In the genomic region with DNA sequence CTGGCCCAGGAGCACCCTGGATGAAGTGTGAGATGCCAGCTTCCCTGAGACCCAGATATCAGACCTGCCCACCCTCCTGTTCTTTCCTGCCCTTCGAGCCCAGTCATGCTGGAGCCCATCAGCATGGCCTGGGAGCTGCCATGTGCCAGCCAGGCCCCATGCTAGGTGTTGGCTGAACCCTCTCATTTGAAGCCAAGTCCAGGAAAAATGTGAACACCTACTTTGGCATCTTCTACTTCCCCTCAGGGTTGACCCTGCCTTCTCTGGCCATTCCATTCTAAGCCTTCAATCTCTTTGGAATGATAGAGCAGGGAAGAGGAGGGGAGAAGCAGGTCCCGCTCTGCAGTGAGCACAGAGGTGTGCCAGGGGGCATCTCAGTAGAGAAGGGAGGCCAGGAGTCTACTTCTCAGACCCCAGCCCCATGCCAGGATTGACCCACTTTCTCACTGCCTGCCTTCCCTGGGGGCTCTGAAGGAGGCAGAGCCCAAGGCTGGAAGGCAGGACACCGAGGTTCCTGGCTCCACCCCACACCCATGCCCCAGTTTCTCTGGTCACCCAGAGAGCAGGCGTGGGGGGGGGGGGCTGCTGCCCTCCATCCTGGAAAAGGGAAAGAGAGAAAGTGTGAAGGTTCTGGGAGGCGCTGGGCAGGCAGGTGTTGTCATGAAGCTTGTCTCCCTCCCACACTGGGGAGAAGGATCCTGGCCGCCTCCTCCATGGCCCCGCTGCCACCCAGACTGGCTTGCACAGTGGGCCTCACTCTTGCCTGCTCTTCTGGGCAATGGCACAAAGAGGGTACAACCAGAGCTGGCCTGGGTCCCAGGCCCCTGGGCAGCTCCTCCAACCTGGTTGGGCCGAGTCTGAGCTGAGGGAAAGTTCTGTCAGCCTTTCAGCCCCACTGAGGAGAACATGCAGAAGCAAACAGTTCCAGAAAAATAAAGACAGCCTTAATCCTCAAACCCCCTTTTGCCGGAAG, we compare ENCODE assay signal across 25 cellular contexts. TPM values are rescaled to one million over a fixed set of nuclear protein-coding genes. Genes with fewer than 3 reads are reported as not detected.
A peak's percentile ranks its signal among the peaks of the same experiment; 100 is the strongest.
DNase-seq lines count a peak whose midpoint lies in the region; ATAC-seq and TF ChIP-seq lines count a peak whose summit lies in the region.
"Had no signal": no experiment of that assay in that cellular context is flagged by ENCODE, and none has a peak within 500 bp of the region (broad histone marks: within the 10 kb centered on the region; RNA-seq: fewer than 3 reads in every experiment).

No MANE protein-coding gene starts in this region.

- ATAC-seq in memory B cell (ENCODE audit: low read depth) = no peak
- ATAC-seq: naive thymus-derived CD4-positive, alpha-beta T cell had no signal

- no peak for TF ChIP-seq CTCF in Loucy (conservative IDR thresholded peaks at IDR 0.05; ENCODE audit: low read length)
- TF ChIP-seq CTCF in nephron progenitor cell (IDR thresholded peaks at IDR 0.05) = no peak
- no peak for TF ChIP-seq CTCF in tibial nerve (IDR thresholded peaks at IDR 0.05)

- peak; percentile 59 for DNase-seq in cerebellar cortex (ENCODE audit: low spot score)
- DNase-seq in memory B cell (ENCODE audit: low spot score in 2 of 2) = no peak
- DNase-seq in RPMI8226 = no peak
- DNase-seq in nephron progenitor cell = no peak
- no peak for DNase-seq in tibial nerve (ENCODE audit: low spot score in 2 of 2)
- DNase-seq: activated CD4-positive, alpha-beta T cell treated with anti-CD3 and anti-CD28 coated beads, Interleukin-2, amount 50 U/mL, for 1 hour; activated CD8-positive, alpha-beta memory T cell treated with anti-CD3 and anti-CD28 coated beads, Interleukin-2, amount 50 U/mL, for 48 hours; activated gamma-delta T cell; amniotic stem cell; COR-L47; naive thymus-derived CD4-positive, alpha-beta T cell; NCI-H2081 treated with DMSO at 0.1 percent for 48 hours; NCI-H524 treated with DMSO at 0.1 percent for 48 hours; SHP77 treated with DMSO at 0.1 percent for 48 hours; stimulated activated CD4-positive, alpha-beta T cell treated with anti-CD3 and anti-CD28 coated beads, Interleukin-4, amount 100 ng/mL, for 4 hours; T-helper 1 cell had no signal

- H3K36me3 ChIP-seq in Loucy (ENCODE audit: insufficient read depth, low read length) (no peaks in the 10 kb centered on the region), tibial nerve (peaks cover 0 to 46% (median 8%) of the 10 kb centered on the region in 3 donors)

- H3K4me3 ChIP-seq in Loucy (ENCODE audit: low read length, poor library complexity, severe bottlenecking) = no peak overlapping the region
- H3K4me3 ChIP-seq in tibial nerve = no peak overlapping the region
- H3K4me3 ChIP-seq: hepatocyte, smooth muscle cell had no signal

- H4K20me1 ChIP-seq in Loucy (ENCODE audit: insufficient read depth, low read length, poor library complexity, severe bottlenecking) = peaks cover 29% of the 10 kb centered on the region

- WGBS in tibial nerve, 2 donors = 76 to 83% methylated on average over 8 to 9 of the region's 9 CpGs

- H3K4me1 ChIP-seq in Loucy (ENCODE audit: insufficient read depth, low read length, poor library complexity, severe bottlenecking) (peaks cover 66% of the 10 kb centered on the region), tibial nerve (peaks cover 2 to 99% (median 43%) of the 10 kb centered on the region in 4 donors)

- H3K36me3 Mint-ChIP-seq in memory B cell (peaks cover 5% of the 10 kb centered on the region), nephron progenitor cell (ENCODE audit: low read depth) (peaks cover 9% of the 10 kb centered on the region)

- H3K9ac ChIP-seq in Loucy (ENCODE audit: low read depth, low read length, poor library complexity, severe bottlenecking) = peak overlapping the region; percentile 86
- H3K9ac ChIP-seq: KMS-11 had no signal

- H3K9me3 Mint-ChIP-seq in memory B cell (no peaks in the 10 kb centered on the region), nephron progenitor cell (no peaks in the 10 kb centered on the region)
- H3K9me3 Mint-ChIP-seq: naive thymus-derived CD4-positive, alpha-beta T cell had no signal

- peaks cover 45% of the 10 kb centered on the region for H3K4me1 Mint-ChIP-seq in memory B cell
- H3K4me1 Mint-ChIP-seq in nephron progenitor cell = peaks cover 57% of the 10 kb centered on the region

- peak overlapping the region; percentile 10 for H3K27ac Mint-ChIP-seq in memory B cell
- H3K27ac Mint-ChIP-seq in nephron progenitor cell = no peak overlapping the region

- H3F3A ChIP-seq in Loucy (ENCODE audit: low read depth) = no peaks in the 10 kb centered on the region

- no peaks in the 10 kb centered on the region for H3K27me3 Mint-ChIP-seq in memory B cell
- H3K27me3 Mint-ChIP-seq in nephron progenitor cell (ENCODE audit: low read depth, poor library complexity) = peaks cover 4% of the 10 kb centered on the region
- H3K27me3 Mint-ChIP-seq: naive thymus-derived CD4-positive, alpha-beta T cell had no signal

- no peak overlapping the region for H2AFZ ChIP-seq in Loucy (ENCODE audit: low read length)
- H2AFZ ChIP-seq: hepatocyte had no signal

- TF ChIP-seq POLR2A in tibial nerve (IDR thresholded peaks at IDR 0.05) = no peak

- H3K4me3 Mint-ChIP-seq in memory B cell (no peak overlapping the region), nephron progenitor cell (no peak overlapping the region)

- peaks cover 72% of the 10 kb centered on the region for H3K79me2 ChIP-seq in Loucy (ENCODE audit: insufficient read depth, low read length)

- H3K9me2 ChIP-seq in Loucy (replicated peaks; ENCODE audit: low read depth, low read length) = no peaks in the 10 kb centered on the region

- no peak overlapping the region for H3K4me2 ChIP-seq in Loucy (ENCODE audit: low read depth, low read length, poor library complexity, severe bottlenecking)
- H3K4me2 ChIP-seq: hepatocyte, smooth muscle cell had no signal

- no peaks in the 10 kb centered on the region for H3K9me3 ChIP-seq in Loucy (ENCODE audit: insufficient read depth, low read depth, low read length)
- no peaks in the 10 kb centered on the region for H3K9me3 ChIP-seq in tibial nerve

- peak overlapping the region; percentile 59 for H3K27ac ChIP-seq in temporal lobe (ENCODE audit: low read depth, low read length)
- peak overlapping the region in 2 of 4 donors; percentile 50 for H3K27ac ChIP-seq in tibial nerve
- H3K27ac ChIP-seq: hepatocyte, KMS-11 had no signal

- H3K27me3 ChIP-seq in Loucy (ENCODE audit: insufficient read depth, low read length, poor library complexity, severe bottlenecking) (no peaks in the 10 kb centered on the region), tibial nerve (no peaks in the 10 kb centered on the region)
- H3K27me3 ChIP-seq: hepatocyte had no signal

- no peak for TF ChIP-seq EP300 in tibial nerve (IDR thresholded peaks at IDR 0.05)

RNA-seq across cellular contexts. Expression of gene HDAC5, which starts 9.3 kb away (rescaled TPM):
- total RNA-seq in temporal lobe = 60.2 TPM
- total RNA-seq in tibial nerve = 100 to 1,000 TPM in 3 of 4 donors, 10 to 100 TPM in 1; 99.8 to 201 (median 125) TPM

RNA-seq across cellular contexts. Expression of gene HROB, which starts 27.6 kb away (rescaled TPM):
- total RNA-seq in temporal lobe = 0.74 TPM
- total RNA-seq in tibial nerve = 1 to 10 TPM; 1.5 to 2.7 (median 2.1) TPM

RNA-seq across cellular contexts. Expression of gene G6PC3, which starts 43.6 kb away (rescaled TPM):
- total RNA-seq in temporal lobe (11.3 TPM), tibial nerve (10 to 100 TPM; 24.9 to 68.7 (median 36.2) TPM)

RNA-seq across cellular contexts. Expression of gene LSM12, which starts 47.7 kb away (rescaled TPM):
- total RNA-seq in temporal lobe (11.6 TPM), tibial nerve (10 to 100 TPM; 18.2 to 37.2 (median 23.9) TPM)

RNA-seq across cellular contexts. Expression of gene ASB16, which starts 56.4 kb away (rescaled TPM):
- not detected for total RNA-seq in temporal lobe
- 1 to 10 TPM in 1 of 4 donors, not detected in 3; 2.7 TPM for total RNA-seq in tibial nerve
- total RNA-seq: chondrocyte, Daoy, lung microvascular endothelial cell, smooth muscle cell, subcutaneous adipose tissue had no signal
